In genomic region chr11:17978553-17979287, GRCh38 we compare ENCODE assay signal across 7 cellular contexts. TPM values are rescaled to one million over a fixed set of nuclear protein-coding genes. Genes with fewer than 3 reads are reported as not detected.
A peak's percentile ranks its signal among the peaks of the same experiment; 100 is the strongest.
DNase-seq lines count a peak whose midpoint lies in the region; TF ChIP-seq lines count a peak whose summit lies in the region.

No MANE protein-coding gene starts in this region.

- H3K9me3 ChIP-seq in OCI-LY3 (ENCODE audit: insufficient read depth, low read length) = no peaks in the 10 kb centered on the region
- H3K9me3 ChIP-seq in mammary epithelial cell (replicated peaks; ENCODE audit: insufficient read depth, low read length) = no peaks in the 10 kb centered on the region
- H3K9me3 ChIP-seq in transverse colon = no peaks in the 10 kb centered on the region

- POLR2A ChIA-PET in HEK293T (lab: Yijun Ruan, JAX) = no interaction called here

- in situ Hi-C loops in mammary epithelial cell (cut with MboI; ENCODE audit: low sequenced_read_pairs in 2 of 2) (loop anchor here (10.0 kb wide), 4 partner anchors 214 to 384 kb away; no protein-coding TSS in a partner anchor), transverse colon (cut with MboI; ENCODE audit: low pct_ligation_motif_present in 1 of 4, low pct_unique_long_range_greater_than_20kb in 1 of 4, low sequenced_read_pairs in 3 of 4) (loop anchor here in 3 of 4 donors (10.0 kb wide), 2 partner anchors 224 to 384 kb away; no protein-coding TSS in a partner anchor)

- H3K79me2 ChIP-seq in OCI-LY3 (ENCODE audit: low read length) (no peaks in the 10 kb centered on the region), mammary epithelial cell (ENCODE audit: insufficient read depth, low read length) (no peaks in the 10 kb centered on the region)

- 52% methylated on average over 3 of the region's 5 CpGs for WGBS in mammary epithelial cell (ENCODE audit: low coverage, missing lambda C conversion rate)
- 54 to 75% methylated on average over 2 to 5 of the region's 5 CpGs for WGBS in transverse colon (ENCODE audit: low coverage in 1 of 2), 2 donors

- BruUV-seq in mammary epithelial cell (replicated peaks; lab: Mats Ljungman, UMichigan) = no TSS peak

- DNase-seq in Daoy (ENCODE audit: low read depth) = peak; percentile 39
- peak; percentile 64 for DNase-seq in HEK293T (ENCODE audit: extremely low spot score)
- peak; percentile 39 for DNase-seq in mammary epithelial cell
- DNase-seq in left kidney (ENCODE audit: low read depth, low spot score) = peak; percentile 67
- peak; percentile 42 for DNase-seq in transverse colon
- DNase-seq in NOMO-1 treated with dmso at 0.1 percent for 144 hours (lab: John Stamatoyannopoulos, UW; ENCODE audit: unreplicated experiment) = no peak

- H3K4me3 ChIP-seq in OCI-LY3 (ENCODE audit: low read length) (no peak overlapping the region), mammary epithelial cell (replicated peaks in 1 of 3; ENCODE audit: insufficient read depth in 1 of 3, low read depth in 2 of 3, low read length in 3 of 3) (no peak overlapping the region), transverse colon (no peak overlapping the region)

- CTCF ChIA-PET in HEK293T (lab: Yijun Ruan, JAX) (interaction anchor here (0.6 to 3.4 kb wide), 9 partner anchors 9 to 380 kb away, joined by 3 to 44 read pairs (median 3); no protein-coding TSS in a partner anchor), mammary epithelial cell (lab: Charles Lee; ENCODE audit: low non-redundant PET) (interaction anchor here (0.8 to 1.9 kb wide), 2 partner anchors 248 to 380 kb away, joined by 4 to 16 read pairs; no protein-coding TSS in a partner anchor)

- H3K4me1 ChIP-seq in OCI-LY3 (ENCODE audit: low read length) (no peaks in the 10 kb centered on the region), mammary epithelial cell (ENCODE audit: insufficient read depth, low read length) (no peaks in the 10 kb centered on the region), transverse colon (peaks cover 0 to 4% (median 0%) of the 10 kb centered on the region in 4 donors)

- H2AFZ ChIP-seq in OCI-LY3 (ENCODE audit: low read depth, low read length) = no peak overlapping the region
- H2AFZ ChIP-seq in mammary epithelial cell (ENCODE audit: low read depth, low read length) = no peak overlapping the region

- H3K36me3 ChIP-seq in OCI-LY3 (replicated peaks; ENCODE audit: low read depth, low read length) (no peaks in the 10 kb centered on the region), mammary epithelial cell (ENCODE audit: insufficient read depth, low read length) (no peaks in the 10 kb centered on the region), transverse colon (no peaks in the 10 kb centered on the region)

- peaks cover 12% of the 10 kb centered on the region for H4K20me1 ChIP-seq in OCI-LY3 (ENCODE audit: insufficient read depth, low read length)
- H4K20me1 ChIP-seq in mammary epithelial cell (ENCODE audit: insufficient read depth, low read length) = no peaks in the 10 kb centered on the region

- H3K9ac ChIP-seq in OCI-LY3 (ENCODE audit: low read length) = no peak overlapping the region
- no peak overlapping the region for H3K9ac ChIP-seq in mammary epithelial cell (ENCODE audit: insufficient read depth, low read length)

- TF ChIP-seq EP300 in transverse colon (IDR thresholded peaks at IDR 0.05; ENCODE audit: low read depth) = no peak

- H3K4me2 ChIP-seq in OCI-LY3 (ENCODE audit: low read length) (no peak overlapping the region), mammary epithelial cell (ENCODE audit: insufficient read depth, low read depth, low read length) (no peak overlapping the region)

- H3K27me3 ChIP-seq in OCI-LY3 (ENCODE audit: low read depth, low read length) (no peaks in the 10 kb centered on the region), mammary epithelial cell (ENCODE audit: insufficient read depth, low read length) (no peaks in the 10 kb centered on the region), transverse colon (no peaks in the 10 kb centered on the region)

- H3K27ac ChIP-seq in OCI-LY3 (ENCODE audit: low read length) (no peak overlapping the region), mammary epithelial cell (ENCODE audit: insufficient read depth, low read depth, low read length) (no peak overlapping the region), transverse colon (no peak overlapping the region)

- no peak for TF ChIP-seq POLR2A in transverse colon (IDR thresholded peaks at IDR 0.05)

- intact Hi-C loops in mammary epithelial cell (cut with micrococcal nuclease) (loop anchor here (1.0 to 10.0 kb wide), 5 partner anchors 207 to 594 kb away; partner anchors contain the start of gene KCNJ11), transverse colon (cut with DNase I; ENCODE audit: low total_unique reads) (loop anchor here (5.0 kb wide), 1 partner anchor 246 kb away; the partner anchor contains the start of gene KCNC1)

- TF ChIP-seq CTCF in OCI-LY3 (IDR thresholded peaks at IDR 0.05; ENCODE audit: low read depth, low read length) = peak; percentile 85
- TF ChIP-seq CTCF in mammary epithelial cell (conservative IDR thresholded peaks at IDR 0.05 in 1 of 2, IDR thresholded peaks at IDR 0.05 in 1 of 2; ENCODE audit: extremely low read depth in 1 of 2, insufficient read depth in 1 of 2, low read depth in 1 of 2, low read length in 2 of 2) = peak; percentile 82 to 89
- TF ChIP-seq CTCF in transverse colon (IDR thresholded peaks at IDR 0.05) = peak; percentile 38 to 63 (median 59)

- dilution Hi-C loops in mammary epithelial cell (cut with HindIII; ENCODE audit: low sequenced_read_pairs) = loop anchor here (5.0 kb wide), 1 partner anchor 246 kb away; the partner anchor contains the start of gene KCNC1

TF ChIP-seq in HEK293T, 16 proteins besides CTCF, POLR2A, EP300 and RAD21:
- TF ChIP-seq TARDBP (IDR thresholded peaks at IDR 0.05) (no peak), FOXA1 (IDR thresholded peaks at IDR 0.05) (no peak), FOXM1 (IDR thresholded peaks at IDR 0.05; ENCODE audit: borderline replicate concordance) (no peak), LEF1 (IDR thresholded peaks at IDR 0.05; ENCODE audit: borderline replicate concordance) (no peak), NFRKB (IDR thresholded peaks at IDR 0.05) (no peak), SUZ12 (IDR thresholded peaks at IDR 0.05) (no peak), FOXK2 (IDR thresholded peaks at IDR 0.05) (no peak), CTBP1 (IDR thresholded peaks at IDR 0.05; ENCODE audit: borderline replicate concordance) (no peak), ELF4 (IDR thresholded peaks at IDR 0.05) (no peak), ZNF384 (IDR thresholded peaks at IDR 0.05) (no peak), HDGF (IDR thresholded peaks at IDR 0.05; ENCODE audit: borderline replicate concordance) (no peak), SP1 (IDR thresholded peaks at IDR 0.05) (no peak), L3MBTL2 (conservative IDR thresholded peaks at IDR 0.05) (no peak), BHLHE40 (IDR thresholded peaks at IDR 0.05; ENCODE audit: borderline replicate concordance) (no peak), ARNT (IDR thresholded peaks at IDR 0.05) (no peak)
- TF ChIP-seq, protein P1, sequence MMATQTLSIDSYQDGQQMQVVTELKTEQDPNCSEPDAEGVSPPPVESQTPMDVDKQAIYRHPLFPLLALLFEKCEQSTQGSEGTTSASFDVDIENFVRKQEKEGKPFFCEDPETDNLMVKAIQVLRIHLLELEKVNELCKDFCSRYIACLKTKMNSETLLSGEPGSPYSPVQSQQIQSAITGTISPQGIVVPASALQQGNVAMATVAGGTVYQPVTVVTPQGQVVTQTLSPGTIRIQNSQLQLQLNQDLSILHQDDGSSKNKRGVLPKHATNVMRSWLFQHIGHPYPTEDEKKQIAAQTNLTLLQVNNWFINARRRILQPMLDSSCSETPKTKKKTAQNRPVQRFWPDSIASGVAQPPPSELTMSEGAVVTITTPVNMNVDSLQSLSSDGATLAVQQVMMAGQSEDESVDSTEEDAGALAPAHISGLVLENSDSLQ (IDR thresholded peaks at IDR 0.05) = no peak

RNA-seq across cellular contexts. Expression of gene SERGEF, which starts 34.1 kb away (rescaled TPM):
- 12.7 and 31.7 TPM in 2 replicates for total RNA-seq in Daoy (2014; rRNA removed; shearing (Covaris generic))
- total RNA-seq in mammary epithelial cell (10 to 100 TPM; 23.3 to 30.8 TPM), transverse colon (10 to 100 TPM; 11.6 to 28.9 (median 19.1) TPM)
- polyA plus RNA-seq in mammary epithelial cell = 23.0 TPM
- 64.5 TPM for polyA minus RNA-seq in mammary epithelial cell
